ENCODE assay signal across 18 cellular contexts in genomic region chr1:53120659-53121058, GRCh38. TPM values are rescaled to one million over a fixed set of nuclear protein-coding genes. Genes with fewer than 3 reads are reported as not detected.
A peak's percentile ranks its signal among the peaks of the same experiment; 100 is the strongest.
DNase-seq lines count a peak whose midpoint lies in the region; ATAC-seq and TF ChIP-seq lines count a peak whose summit lies in the region.
"Had no signal": no experiment of that assay in that cellular context is flagged by ENCODE, and none has a peak within 500 bp of the region (broad histone marks: within the 10 kb centered on the region; RNA-seq: fewer than 3 reads in every experiment).

No MANE protein-coding gene starts in this region.

- H3K9me3 ChIP-seq in IMR-90 (ENCODE audit: control insufficient read depth, insufficient read depth, low read length): no peaks in the 10 kb centered on the region
- no peaks in the 10 kb centered on the region for H3K9me3 ChIP-seq in neuronal stem cell (replicated peaks in 1 of 2; ENCODE audit: control insufficient read depth in 2 of 2, insufficient read depth in 1 of 2, low read depth in 1 of 2, low read length in 2 of 2)
- H3K9me3 ChIP-seq: BE2C had no signal

- no peak for TF ChIP-seq POLR2A in IMR-90 (IDR thresholded peaks at IDR 0.05; ENCODE audit: low read depth, low read length)

- H3K27me3 Mint-ChIP-seq in glutamatergic neuron (ENCODE audit: unreplicated experiment) (peaks cover 1% of the 10 kb centered on the region), T-cell (peaks cover 11 to 12% of the 10 kb centered on the region in 2 donors)
- H3K27me3 Mint-ChIP-seq: CD4-positive, alpha-beta T cell had no signal

- DNase-seq in NCI-H2171 treated with DMSO at 0.1 percent for 48 hours (lab: John Stamatoyannopoulos, UW) (peak; percentile 37), NCI-H2171 (lab: John Stamatoyannopoulos, UW) (no peak), IMR-90 (no peak), glutamatergic neuron (no peak), neuronal stem cell (ENCODE audit: low spot score) (no peak), T-cell (no peak), foreskin keratinocyte (no peak)
- DNase-seq: 8988T; CD4-positive, alpha-beta T cell; DMS79; Karpas-422; MM.1S; NCI-H1105; NCI-H1694; NCI-H2107 had no signal

- H2AFZ ChIP-seq in IMR-90 (replicated peaks; ENCODE audit: low read length, poor library complexity) (no peak overlapping the region), neuronal stem cell (ENCODE audit: low read length) (no peak overlapping the region)

- no peaks in the 10 kb centered on the region for H4K20me1 ChIP-seq in IMR-90 (ENCODE audit: insufficient read depth, low read length)

- H2BK5ac ChIP-seq in IMR-90 (ENCODE audit: low read depth, low read length, poor library complexity, severe bottlenecking) (no peak overlapping the region), neuronal stem cell (ENCODE audit: low read length) (no peak overlapping the region)

- H3K4me3 Mint-ChIP-seq in glutamatergic neuron (ENCODE audit: unreplicated experiment) (peak overlapping the region; percentile 21), T-cell (no peak overlapping the region)
- H3K4me3 Mint-ChIP-seq: CD4-positive, alpha-beta T cell had no signal

- dilution Hi-C loops in IMR-90 (cut with HindIII; ENCODE audit: low sequenced_read_pairs, unreplicated experiment): no loop called here

- peak overlapping the region; percentile 24 for H2BK12ac ChIP-seq in neuronal stem cell (ENCODE audit: low read length)

- H3K4me2 ChIP-seq in IMR-90 (ENCODE audit: low read depth, low read length) (no peak overlapping the region), neuronal stem cell (ENCODE audit: insufficient read depth, low read length, poor library complexity, severe bottlenecking) (peak overlapping the region; percentile 19)

- H3K9me3 Mint-ChIP-seq in glutamatergic neuron (ENCODE audit: unreplicated experiment): peaks cover 10% of the 10 kb centered on the region
- H3K9me3 Mint-ChIP-seq in T-cell: no peaks in the 10 kb centered on the region
- H3K9me3 Mint-ChIP-seq: CD4-positive, alpha-beta T cell had no signal

- no peaks in the 10 kb centered on the region for H3K36me3 ChIP-seq in IMR-90 (ENCODE audit: control insufficient read depth, insufficient read depth, low read length)
- no peaks in the 10 kb centered on the region for H3K36me3 ChIP-seq in neuronal stem cell (replicated peaks in 1 of 2; ENCODE audit: control insufficient read depth in 2 of 2, insufficient read depth in 2 of 2, low read length in 2 of 2)
- H3K36me3 ChIP-seq: BE2C had no signal

- H3K9me1 ChIP-seq in IMR-90 (ENCODE audit: insufficient read depth, low read length): peaks cover 34% of the 10 kb centered on the region

- H3K23ac ChIP-seq in IMR-90 (ENCODE audit: low read depth, low read length) (no peak overlapping the region), neuronal stem cell (ENCODE audit: low read depth, low read length, poor library complexity) (no peak overlapping the region)

- peak overlapping the region; percentile 64 for H3K4ac ChIP-seq in IMR-90 (ENCODE audit: low read depth, low read length)
- H3K4ac ChIP-seq in neuronal stem cell (ENCODE audit: low read length): no peak overlapping the region

- H3K4me1 Mint-ChIP-seq in glutamatergic neuron (ENCODE audit: low read depth, unreplicated experiment) (peaks cover 30% of the 10 kb centered on the region), T-cell (no peaks in the 10 kb centered on the region)

- H3K4me1 ChIP-seq in IMR-90 (ENCODE audit: control insufficient read depth, insufficient read depth, low read length) (peaks cover 38% of the 10 kb centered on the region), neuronal stem cell (ENCODE audit: control insufficient read depth in 2 of 2, insufficient read depth in 1 of 2, low read depth in 1 of 2, low read length in 2 of 2) (peaks cover 13 to 26% of the 10 kb centered on the region in 2 donors), foreskin keratinocyte (no peaks in the 10 kb centered on the region)

- no peaks in the 10 kb centered on the region for H3K36me3 Mint-ChIP-seq in glutamatergic neuron (ENCODE audit: unreplicated experiment)
- H3K36me3 Mint-ChIP-seq in T-cell: no peaks in the 10 kb centered on the region

- H4K5ac ChIP-seq in IMR-90 (ENCODE audit: low read depth, low read length): peak overlapping the region; percentile 47; the same call in 1 of the 2 replicates

- no peak overlapping the region for H3K9ac ChIP-seq in IMR-90 (ENCODE audit: low read depth, low read length)
- H3K9ac ChIP-seq in neuronal stem cell (ENCODE audit: low read depth, low read length, poor library complexity): no peak overlapping the region

- TF ChIP-seq CTCF in IMR-90 (conservative IDR thresholded peaks at IDR 0.05; ENCODE audit: low read depth, low read length): no peak
- no peak for TF ChIP-seq CTCF in glutamatergic neuron (IDR thresholded peaks at IDR 0.05; ENCODE audit: partially characterized antibody, unreplicated experiment)
- no peak for TF ChIP-seq CTCF in foreskin keratinocyte (conservative IDR thresholded peaks at IDR 0.05)

- H3K27me3 ChIP-seq in IMR-90 (ENCODE audit: control insufficient read depth, insufficient read depth, low read length): no peaks in the 10 kb centered on the region
- peaks cover 0 to 68% (median 8%) of the 10 kb centered on the region in 3 experiments for H3K27me3 ChIP-seq in neuronal stem cell (ENCODE audit: control insufficient read depth in 3 of 3, insufficient read depth in 3 of 3, low read depth in 1 of 3, low read length in 3 of 3)
- H3K27me3 ChIP-seq in foreskin keratinocyte: peaks cover 32% of the 10 kb centered on the region
- H3K27me3 ChIP-seq: BE2C had no signal

- intact Hi-C loops in IMR-90 (cut with micrococcal nuclease): no loop called here

- 76% methylated on average over 4 of the region's 12 CpGs; no CpG with 5 or more reads in 1 of the 2 experiments for WGBS in IMR-90 (ENCODE audit: extremely low coverage in 2 of 2, insufficient read length in 1 of 2), 2 experiments
- no CpG with 5 or more reads among the region's 12 CpGs for WGBS in neuronal stem cell (ENCODE audit: extremely low coverage in 2 of 2, insufficient read length in 2 of 2, insufficient replicate concordance in 1 of 2), 2 donors

- POLR2A ChIA-PET in IMR-90 (lab: Charles Lee; ENCODE audit: unreplicated experiment) (no interaction called here), T-cell (lab: Charles Lee) (no interaction called here)

- H3K18ac ChIP-seq in IMR-90 (ENCODE audit: low read depth, low read length) (peak overlapping the region; percentile 27; the same call in 1 of the 2 replicates), neuronal stem cell (ENCODE audit: low read length) (peak overlapping the region; percentile 55)

- H2BK15ac ChIP-seq in IMR-90 (ENCODE audit: low read depth, low read length): peak overlapping the region; percentile 92; the same call in 2 of the 3 replicates
- H2BK15ac ChIP-seq in neuronal stem cell (ENCODE audit: low read length): no peak overlapping the region

- H3K79me1 ChIP-seq in IMR-90 (ENCODE audit: low read depth in 1 of 2, low read length in 2 of 2) (no peaks in the 10 kb centered on the region), neuronal stem cell (ENCODE audit: low read depth, low read length) (peaks cover 3% of the 10 kb centered on the region)

- H3K14ac ChIP-seq in IMR-90 (replicated peaks; ENCODE audit: low read depth, low read length) (0 out of 2 replicates have a peak overlapping the region, but pooled peaks have one; percentile 73), neuronal stem cell (ENCODE audit: low read length) (no peak overlapping the region)

- peak overlapping the region; percentile 64 for H3K27ac Mint-ChIP-seq in glutamatergic neuron (ENCODE audit: unreplicated experiment)
- no peak overlapping the region for H3K27ac Mint-ChIP-seq in T-cell
- H3K27ac Mint-ChIP-seq: CD4-positive, alpha-beta T cell had no signal

- BruUV-seq in IMR-90 (replicated peaks; lab: Mats Ljungman, UMichigan): no TSS peak

- H3K56ac ChIP-seq in IMR-90 (ENCODE audit: extremely low read depth, insufficient read depth, low read length): no peak overlapping the region

- no peak for ATAC-seq in IMR-90 (ENCODE audit: low read depth)
- ATAC-seq in T-cell (replicated peaks in 1 of 4): no peak
- ATAC-seq in foreskin keratinocyte: no peak
- ATAC-seq in HG02840 (IDR thresholded peaks at IDR 0.05; ENCODE audit: low FRiP score, unreplicated experiment): no peak

- H4K91ac ChIP-seq in IMR-90 (ENCODE audit: insufficient read depth, low read depth, low read length) (peak overlapping the region; percentile 97), neuronal stem cell (ENCODE audit: low read depth, low read length, poor library complexity) (no peak overlapping the region)

- H4K8ac ChIP-seq in IMR-90 (ENCODE audit: low read depth in 2 of 2, low read length in 2 of 2) (peak overlapping the region; percentile 78 to 84; a peak in 2 of 4 replicates), neuronal stem cell (ENCODE audit: low read depth, low read length) (no peak overlapping the region)

- H2BK120ac ChIP-seq in IMR-90 (ENCODE audit: low read depth, low read length) (peak overlapping the region; percentile 81), neuronal stem cell (ENCODE audit: low read depth, low read length) (no peak overlapping the region)

- in situ Hi-C loops in IMR-90 (cut with MboI; ENCODE audit: low sequenced_read_pairs): loop anchor here (5.0 kb wide), 1 partner anchor 48 kb away; no protein-coding TSS in a partner anchor

- CTCF ChIA-PET in IMR-90 (lab: Yijun Ruan, JAX) (no interaction called here), T-cell (lab: Charles Lee) (no interaction called here)

- H3K27ac ChIP-seq in IMR-90 (ENCODE audit: insufficient read depth, low read length): no peak overlapping the region
- no peak overlapping the region for H3K27ac ChIP-seq in neuronal stem cell (replicated peaks; ENCODE audit: low read length)
- no peak overlapping the region for H3K27ac ChIP-seq in foreskin keratinocyte

- H2AK9ac ChIP-seq in IMR-90 (replicated peaks; ENCODE audit: low read depth, low read length, poor library complexity): peak overlapping the region; percentile 58

- H2AK5ac ChIP-seq in IMR-90 (ENCODE audit: low read depth, low read length) (peak overlapping the region; percentile 89), neuronal stem cell (ENCODE audit: low read depth, low read length) (no peak overlapping the region)

- TF ChIP-seq RAD21 in IMR-90 (IDR thresholded peaks at IDR 0.05; ENCODE audit: low read length): no peak

- H3K4me3 ChIP-seq in IMR-90 (ENCODE audit: insufficient read depth, low read depth, low read length) (no peak overlapping the region), neuronal stem cell (ENCODE audit: low read length in 2 of 2) (no peak overlapping the region)

- H2BK20ac ChIP-seq in IMR-90 (ENCODE audit: low read depth, low read length): peak overlapping the region; percentile 91; the same call in 1 of the 2 replicates

RNA-seq across cellular contexts. Expression of gene SLC1A7, which starts 21.8 kb away (rescaled TPM):
- total RNA-seq in IMR-90 (2012; rRNA removed) (not detected in 2 replicates), glutamatergic neuron (ENCODE audit: unreplicated experiment) (not detected), T-cell (under 1 TPM in 2 of 5 donors, not detected in 3; 0.14 to 0.26 TPM), foreskin keratinocyte (not detected in 2 replicates)
- polyA plus RNA-seq in IMR-90 (2012; rRNA removed) (0.05 and 0.06 TPM in 2 replicates), foreskin keratinocyte (not detected in 2 replicates)
- 0.09 TPM in 1 of 2 replicates, not detected in the other for polyA plus RNA-seq in IMR-90 (2012; cell fraction: cytosol; rRNA removed)
- 0.37 and 0.40 TPM in 2 replicates for polyA plus RNA-seq in IMR-90 (2012; cell fraction: nucleus; rRNA removed; ENCODE audit: low replicate concordance)
- polyA plus RNA-seq in neuronal stem cell (2013, experiment 1 of 2): not detected
- polyA plus RNA-seq in neuronal stem cell (2013, experiment 2 of 2): not detected
- total RNA-seq: CD4-positive, alpha-beta T cell had no signal

RNA-seq across cellular contexts. Expression of gene PODN, which starts 58.6 kb away (rescaled TPM):
- total RNA-seq in IMR-90 (2012; rRNA removed): 0.54 and 0.56 TPM in 2 replicates
- 5.4 and 6.2 TPM in 2 replicates for polyA plus RNA-seq in IMR-90 (2012; rRNA removed)
- polyA plus RNA-seq in IMR-90 (2012; cell fraction: cytosol; rRNA removed): 4.1 and 10.2 TPM in 2 replicates
- polyA plus RNA-seq in IMR-90 (2012; cell fraction: nucleus; rRNA removed; ENCODE audit: low replicate concordance): 28.0 and 31.3 TPM in 2 replicates
- 3.1 TPM for total RNA-seq in glutamatergic neuron (ENCODE audit: unreplicated experiment)
- polyA plus RNA-seq in neuronal stem cell (2013, experiment 1 of 2): 0.20 TPM
- 0.19 TPM for polyA plus RNA-seq in neuronal stem cell (2013, experiment 2 of 2)
- under 1 TPM in 4 of 5 donors, not detected in 1; 0.22 to 0.68 (median 0.46) TPM for total RNA-seq in T-cell
- total RNA-seq in foreskin keratinocyte: not detected in 2 replicates
- polyA plus RNA-seq in foreskin keratinocyte: not detected in 2 replicates
- total RNA-seq: CD4-positive, alpha-beta T cell; G401 had no signal
